In the genomic region with DNA sequence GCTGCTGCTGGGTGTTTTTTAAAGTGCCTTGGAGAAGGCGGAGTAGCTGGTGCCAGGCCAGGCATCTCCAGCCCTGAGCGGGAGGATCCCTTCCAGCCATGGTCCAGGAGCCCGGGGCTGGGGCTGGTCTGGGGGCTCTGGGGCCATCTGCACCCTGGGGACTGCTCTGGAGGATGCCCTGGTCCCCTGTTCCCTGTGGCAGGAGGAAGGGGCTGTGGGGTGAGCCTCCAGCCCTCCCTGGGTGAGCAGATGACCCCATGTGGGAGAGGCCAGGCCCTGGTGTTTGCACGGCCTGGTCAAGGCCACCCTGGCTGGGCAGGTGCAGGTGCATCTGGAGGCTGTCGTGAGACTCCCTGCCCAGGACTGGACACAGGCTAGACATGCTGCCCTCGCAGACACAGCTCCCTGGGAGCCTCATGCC, we compare ENCODE assay signal across 22 cellular contexts.
"Had no signal": no experiment of that assay in that cellular context is flagged by ENCODE, and none has a peak within 500 bp of the region (broad histone marks: within the 10 kb centered on the region; RNA-seq: fewer than 3 reads in every experiment).

No MANE protein-coding gene starts in this region.

- H3K9me3 ChIP-seq: left lung, stomach, thyroid gland, upper lobe of right lung had no signal

- ATAC-seq: left lung; natural killer cell; sciatic nerve; stimulated activated naive B cell treated with anti-CD40 and anti-IgM and Interleukin-4, amounts not matched to agents 10 μg/mL and 1 μg/mL and 100 μg/mL, for 72 hours; upper lobe of right lung had no signal

- H3K4me3 ChIP-seq: left lung, lung, stomach, thyroid gland, upper lobe of right lung had no signal

- H3K27me3 ChIP-seq: thyroid gland, upper lobe of right lung had no signal

- DNase-seq: activated B cell treated with CpG ODN at 0.5 μM for 24 hours; activated CD4-positive, alpha-beta T cell treated with anti-CD3 and anti-CD28 coated beads, Interleukin-2, amount 50 U/mL, for 1 hour; activated effector memory CD4-positive, alpha-beta T cell treated with Interleukin-2 at 50 U/mL for 16 hours; activated naive CD4-positive, alpha-beta T cell treated with Interleukin-2 at 50 U/mL for 16 hours; anterior cingulate cortex; caudate nucleus; hippocampal formation; immature natural killer cell; mesendoderm; natural killer cell; small intestine; stimulated activated CD4-positive, alpha-beta T cell treated with anti-CD3 and anti-CD28 coated beads, Interleukin-1b, Interleukin-23, amount 100 ng/mL, for 48 hours; stimulated activated CD4-positive, alpha-beta T cell treated with anti-CD3 and anti-CD28 coated beads, Interleukin-4, amount 100 ng/mL, for 4 hours; stimulated activated CD8-positive, alpha-beta memory T cell treated with anti-CD3 and anti-CD28 coated beads, Interleukin-4, amount 100 ng/mL, for 48 hours; stimulated activated naive B cell treated with anti-CD40 and anti-IgM and Interleukin-4, amounts not matched to agents 10 μg/mL and 1 μg/mL and 100 μg/mL, for 72 hours; stomach; T-helper 1 cell; thyroid gland; upper lobe of right lung had no signal

- H3K27ac ChIP-seq: left lung, thyroid gland had no signal

- H3K4me1 ChIP-seq: upper lobe of right lung had no signal

- H3K36me3 ChIP-seq: left lung, stomach, thyroid gland, upper lobe of right lung had no signal
